12 cellular contexts compared by ENCODE assay signal in the genomic region with DNA sequence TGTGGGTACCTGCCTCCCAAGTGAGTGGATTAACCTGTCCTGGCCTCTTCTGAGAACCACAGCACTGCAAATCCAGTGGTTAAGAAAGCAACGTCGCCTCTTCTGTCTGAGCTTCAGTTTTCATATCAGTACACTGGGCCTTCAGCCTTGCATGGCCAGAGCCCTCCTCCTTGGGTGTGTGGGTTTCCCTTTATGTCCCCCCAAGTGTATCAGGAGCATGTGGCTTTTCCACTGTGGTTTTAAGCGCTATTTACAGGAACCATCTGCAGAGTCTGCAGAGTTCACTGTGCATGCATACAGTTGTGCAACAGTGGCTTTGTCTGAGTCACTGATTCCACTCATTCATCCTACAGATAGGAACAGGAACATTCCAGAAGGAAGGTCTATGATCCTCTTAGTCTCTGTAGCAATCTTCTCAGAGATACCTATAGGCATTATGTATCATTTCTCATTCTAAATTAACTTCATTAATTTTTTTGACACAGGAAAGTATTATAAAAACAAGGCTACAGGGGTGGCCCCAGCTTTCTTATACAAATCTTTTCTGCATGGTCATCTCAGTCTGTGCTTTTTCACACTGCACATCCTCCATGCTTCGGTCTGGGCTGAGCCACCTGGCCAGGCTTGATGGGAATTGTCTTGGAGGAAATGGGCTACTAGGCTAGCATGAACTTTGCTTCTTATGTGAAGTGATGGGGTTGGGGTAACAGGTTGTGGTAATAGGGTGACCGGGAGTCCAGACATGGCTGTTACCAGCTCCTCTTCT. TPM values are rescaled to one million over a fixed set of nuclear protein-coding genes. Genes with fewer than 3 reads are reported as not detected.
A peak's percentile ranks its signal among the peaks of the same experiment; 100 is the strongest.
DNase-seq lines count a peak whose midpoint lies in the region; ATAC-seq and TF ChIP-seq lines count a peak whose summit lies in the region.
"Had no signal": no experiment of that assay in that cellular context is flagged by ENCODE, and none has a peak within 500 bp of the region (broad histone marks: within the 10 kb centered on the region; RNA-seq: fewer than 3 reads in every experiment).

No MANE protein-coding gene starts in this region.

- no peak for TF ChIP-seq CTCF in fibroblast of villous mesenchyme (IDR thresholded peaks at IDR 0.05; ENCODE audit: insufficient read depth, low read depth, low read length)

- ATAC-seq in GM21423 (IDR thresholded peaks at IDR 0.05; ENCODE audit: unreplicated experiment), result no peak
- ATAC-seq: GM12878 had no signal

- H3K4me1 Mint-ChIP-seq in activated CD4-positive, alpha-beta T cell treated with anti-CD3 and anti-CD28 coated beads, Interleukin-2, amount 10 ng/mL, durations not matched to agents 24 days and 14 days, result no peaks in the 10 kb centered on the region

- no peaks in the 10 kb centered on the region for H3K27me3 Mint-ChIP-seq in activated CD4-positive, alpha-beta T cell treated with anti-CD3 and anti-CD28 coated beads, Interleukin-2, amount 10 ng/mL, durations not matched to agents 24 days and 14 days

- no peak overlapping the region for H3K4me3 Mint-ChIP-seq in activated CD4-positive, alpha-beta T cell treated with anti-CD3 and anti-CD28 coated beads, Interleukin-2, amount 10 ng/mL, durations not matched to agents 24 days and 14 days

- H3K36me3 Mint-ChIP-seq in activated CD4-positive, alpha-beta T cell treated with anti-CD3 and anti-CD28 coated beads, Interleukin-2, amount 10 ng/mL, durations not matched to agents 24 days and 14 days (ENCODE audit: low read depth), result no peaks in the 10 kb centered on the region

- H3K27ac Mint-ChIP-seq in activated CD4-positive, alpha-beta T cell treated with anti-CD3 and anti-CD28 coated beads, Interleukin-2, amount 10 ng/mL, durations not matched to agents 24 days and 14 days, result no peak overlapping the region

- peak; percentile 10 for DNase-seq in SIG-M5 treated with dmso at 0.1 percent for 504 hours (lab: John Stamatoyannopoulos, UW; ENCODE audit: unreplicated experiment)
- DNase-seq in SIG-M5 (lab: John Stamatoyannopoulos, UW), result no peak
- DNase-seq in OCI-M1 (lab: John Stamatoyannopoulos, UW), result peak; percentile 90
- DNase-seq in fibroblast of villous mesenchyme (ENCODE audit: low read depth), result peak; percentile 87
- peak; percentile 54 for DNase-seq in stromal cell of bone marrow (ENCODE audit: low read depth)
- DNase-seq in effector CD4-positive, alpha-beta T cell, result no peak
- DNase-seq in activated CD4-positive, alpha-beta T cell treated with anti-CD3 and anti-CD28 coated beads, Interleukin-2, amount 10 ng/mL, durations not matched to agents 24 days and 14 days, result no peak
- DNase-seq: NCI-H1105 treated with DMSO at 0.1 percent for 48 hours, T-helper 1 cell had no signal

- intact Hi-C loops in activated CD4-positive, alpha-beta T cell treated with anti-CD3 and anti-CD28 coated beads, Interleukin-2, amount 10 ng/mL, durations not matched to agents 24 days and 14 days (cut with micrococcal nuclease), result no loop called here

- H3K4me3 ChIP-seq in fibroblast of villous mesenchyme (ENCODE audit: low read depth, low read length), result no peak overlapping the region
- H3K4me3 ChIP-seq: GM12878, prostate gland had no signal

- H3K9me3 Mint-ChIP-seq in activated CD4-positive, alpha-beta T cell treated with anti-CD3 and anti-CD28 coated beads, Interleukin-2, amount 10 ng/mL, durations not matched to agents 24 days and 14 days, result no peaks in the 10 kb centered on the region

RNA-seq across cellular contexts. Expression of gene MBL2, which starts 17.1 kb away (rescaled TPM):
- total RNA-seq in fibroblast of villous mesenchyme, result not detected in 2 replicates
- not detected in 2 replicates for total RNA-seq in activated CD4-positive, alpha-beta T cell treated with anti-CD3 and anti-CD28 coated beads, Interleukin-2, amount 10 ng/mL, durations not matched to agents 24 days and 14 days
- total RNA-seq: GM12878, prostate gland had no signal

Comparison
In these comparisons a context has a peak if more than half of its experiments do, and no peak if none do; other contexts are left out.
1. DNase-seq: peak in SIG-M5 treated with dmso at 0.1 percent for 504 hours (single experiment), OCI-M1 (single experiment), fibroblast of villous mesenchyme (single experiment) and stromal cell of bone marrow (single experiment); none in SIG-M5 (single experiment), effector CD4-positive, alpha-beta T cell (single experiment) and activated CD4-positive, alpha-beta T cell treated with anti-CD3 and anti-CD28 coated beads, Interleukin-2, amount 10 ng/mL, durations not matched to agents 24 days and 14 days (single experiment).